1 cellular context compared by ENCODE assay signal in the genomic region with DNA sequence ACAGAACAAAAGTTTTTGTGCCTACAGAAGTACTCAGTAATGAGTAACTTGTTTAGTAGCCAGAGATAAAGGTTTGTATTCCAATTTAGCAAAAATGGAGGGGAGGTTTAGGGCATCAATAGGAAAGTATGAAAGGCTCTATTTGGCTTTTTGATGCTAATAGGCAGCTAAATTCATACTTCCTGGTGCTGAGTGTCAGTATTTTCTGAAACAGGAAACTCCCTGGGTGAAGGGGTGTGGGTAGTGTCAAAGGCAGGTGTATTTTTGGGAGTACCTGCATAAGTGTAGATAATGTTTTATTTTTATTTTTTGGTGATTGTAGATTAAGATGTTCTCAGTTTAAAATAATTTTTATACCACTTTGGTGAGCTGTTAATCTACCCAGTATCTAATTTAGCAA.
TF ChIP-seq lines count a peak whose summit lies in the region.

No MANE protein-coding gene starts in this region.

TF ChIP-seq in SK-N-SH, 30 proteins besides CTCF, POLR2A, EP300 and RAD21 (continued from another document):
- TF ChIP-seq, protein P1, sequence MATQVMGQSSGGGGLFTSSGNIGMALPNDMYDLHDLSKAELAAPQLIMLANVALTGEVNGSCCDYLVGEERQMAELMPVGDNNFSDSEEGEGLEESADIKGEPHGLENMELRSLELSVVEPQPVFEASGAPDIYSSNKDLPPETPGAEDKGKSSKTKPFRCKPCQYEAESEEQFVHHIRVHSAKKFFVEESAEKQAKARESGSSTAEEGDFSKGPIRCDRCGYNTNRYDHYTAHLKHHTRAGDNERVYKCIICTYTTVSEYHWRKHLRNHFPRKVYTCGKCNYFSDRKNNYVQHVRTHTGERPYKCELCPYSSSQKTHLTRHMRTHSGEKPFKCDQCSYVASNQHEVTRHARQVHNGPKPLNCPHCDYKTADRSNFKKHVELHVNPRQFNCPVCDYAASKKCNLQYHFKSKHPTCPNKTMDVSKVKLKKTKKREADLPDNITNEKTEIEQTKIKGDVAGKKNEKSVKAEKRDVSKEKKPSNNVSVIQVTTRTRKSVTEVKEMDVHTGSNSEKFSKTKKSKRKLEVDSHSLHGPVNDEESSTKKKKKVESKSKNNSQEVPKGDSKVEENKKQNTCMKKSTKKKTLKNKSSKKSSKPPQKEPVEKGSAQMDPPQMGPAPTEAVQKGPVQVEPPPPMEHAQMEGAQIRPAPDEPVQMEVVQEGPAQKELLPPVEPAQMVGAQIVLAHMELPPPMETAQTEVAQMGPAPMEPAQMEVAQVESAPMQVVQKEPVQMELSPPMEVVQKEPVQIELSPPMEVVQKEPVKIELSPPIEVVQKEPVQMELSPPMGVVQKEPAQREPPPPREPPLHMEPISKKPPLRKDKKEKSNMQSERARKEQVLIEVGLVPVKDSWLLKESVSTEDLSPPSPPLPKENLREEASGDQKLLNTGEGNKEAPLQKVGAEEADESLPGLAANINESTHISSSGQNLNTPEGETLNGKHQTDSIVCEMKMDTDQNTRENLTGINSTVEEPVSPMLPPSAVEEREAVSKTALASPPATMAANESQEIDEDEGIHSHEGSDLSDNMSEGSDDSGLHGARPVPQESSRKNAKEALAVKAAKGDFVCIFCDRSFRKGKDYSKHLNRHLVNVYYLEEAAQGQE (IDR thresholded peaks at IDR 0.05; ENCODE audit: low read depth, low read length), result no peak
- TF ChIP-seq, protein P2, sequence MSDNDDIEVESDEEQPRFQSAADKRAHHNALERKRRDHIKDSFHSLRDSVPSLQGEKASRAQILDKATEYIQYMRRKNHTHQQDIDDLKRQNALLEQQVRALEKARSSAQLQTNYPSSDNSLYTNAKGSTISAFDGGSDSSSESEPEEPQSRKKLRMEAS (IDR thresholded peaks at IDR 0.05; ENCODE audit: low read depth), result no peak
- no peak for TF ChIP-seq JUND (IDR thresholded peaks at IDR 0.05)
- TF ChIP-seq RFX5 (IDR thresholded peaks at IDR 0.05; ENCODE audit: low read length), result no peak
- no peak for TF ChIP-seq TEAD4 (IDR thresholded peaks at IDR 0.05; ENCODE audit: borderline replicate concordance, insufficient read depth)
- TF ChIP-seq NFIC (IDR thresholded peaks at IDR 0.05; ENCODE audit: borderline replicate concordance), result no peak
- no peak for TF ChIP-seq RCOR1 (IDR thresholded peaks at IDR 0.05; ENCODE audit: low read length)
